In genomic region chr12:32454866-32455265, GRCh38 we compare ENCODE assay signal across 13 cellular contexts. TPM values are rescaled to one million over a fixed set of nuclear protein-coding genes. Genes with fewer than 3 reads are reported as not detected.
DNase-seq lines count a peak whose midpoint lies in the region; ATAC-seq and TF ChIP-seq lines count a peak whose summit lies in the region.
"Had no signal": no experiment of that assay in that cellular context is flagged by ENCODE, and none has a peak within 500 bp of the region (broad histone marks: within the 10 kb centered on the region; RNA-seq: fewer than 3 reads in every experiment).

No MANE protein-coding gene starts in this region.

- no peaks in the 10 kb centered on the region for H4K20me1 ChIP-seq in neural progenitor cell (ENCODE audit: low read depth)

- H3K27me3 Mint-ChIP-seq in glutamatergic neuron (ENCODE audit: unreplicated experiment), result no peaks in the 10 kb centered on the region
- H3K27me3 Mint-ChIP-seq in neural progenitor cell (ENCODE audit: insufficient read depth, low read depth), result no peaks in the 10 kb centered on the region
- H3K27me3 Mint-ChIP-seq: B cell, IgD-negative memory B cell had no signal

- peaks cover 53% of the 10 kb centered on the region for H3F3A ChIP-seq in neural progenitor cell (ENCODE audit: low read depth)

- H3K4me3 Mint-ChIP-seq in glutamatergic neuron (ENCODE audit: unreplicated experiment) (peak overlapping the region; percentile 5), neural progenitor cell (peak overlapping the region; percentile 13)

- no peaks in the 10 kb centered on the region for H3K36me3 Mint-ChIP-seq in glutamatergic neuron (ENCODE audit: unreplicated experiment)
- no peaks in the 10 kb centered on the region for H3K36me3 Mint-ChIP-seq in neural progenitor cell
- H3K36me3 Mint-ChIP-seq: IgD-negative memory B cell had no signal

- H3K27ac Mint-ChIP-seq in glutamatergic neuron (ENCODE audit: unreplicated experiment) (no peak overlapping the region), neural progenitor cell (peak overlapping the region; percentile 24)
- H3K27ac Mint-ChIP-seq: B cell had no signal

- H3K9me3 ChIP-seq in ES-I3 (ENCODE audit: control insufficient read depth, insufficient read depth, low read length), result no peaks in the 10 kb centered on the region
- H3K9me3 ChIP-seq in RWPE2 (ENCODE audit: severe bottlenecking), result no peaks in the 10 kb centered on the region
- no peaks in the 10 kb centered on the region for H3K9me3 ChIP-seq in neural progenitor cell (ENCODE audit: low read depth)
- no peaks in the 10 kb centered on the region for H3K9me3 ChIP-seq in testis
- H3K9me3 ChIP-seq: psoas muscle had no signal

- peaks cover 27% of the 10 kb centered on the region for H3K4me1 Mint-ChIP-seq in glutamatergic neuron (ENCODE audit: low read depth, unreplicated experiment)
- H3K4me1 Mint-ChIP-seq in neural progenitor cell, result peaks cover 28% of the 10 kb centered on the region

- intact Hi-C loops in testis (cut with DNase I; ENCODE audit: low total_unique reads), result no loop called here

- 23 to 24% methylated on average over 1 of the region's 1 CpG for WGBS in testis, 2 donors

- H3K27ac ChIP-seq in RWPE2 (ENCODE audit: poor library complexity, severe bottlenecking) (peak overlapping the region; percentile 96), neural progenitor cell (peak overlapping the region; percentile 96), testis (peak overlapping the region in 1 of 2 donors; percentile 17)

- no peak overlapping the region for H2AFZ ChIP-seq in neural progenitor cell (replicated peaks)

- H3K36me3 ChIP-seq in ES-I3 (ENCODE audit: insufficient read depth, low read length) (no peaks in the 10 kb centered on the region), RWPE2 (ENCODE audit: low read depth) (no peaks in the 10 kb centered on the region; the same call in 1 of the 2 replicates), neural progenitor cell (no peaks in the 10 kb centered on the region), testis (ENCODE audit: low read depth, missing control alignments) (no peaks in the 10 kb centered on the region)

- no peaks in the 10 kb centered on the region for H3K9me3 Mint-ChIP-seq in glutamatergic neuron (ENCODE audit: unreplicated experiment)
- no peaks in the 10 kb centered on the region for H3K9me3 Mint-ChIP-seq in neural progenitor cell
- H3K9me3 Mint-ChIP-seq: IgD-negative memory B cell had no signal

- H3K4me3 ChIP-seq in RWPE2 (ENCODE audit: severe bottlenecking), result no peak overlapping the region
- peak overlapping the region; percentile 39 for H3K4me3 ChIP-seq in neural progenitor cell
- no peak overlapping the region for H3K4me3 ChIP-seq in testis

- H3K79me2 ChIP-seq in neural progenitor cell (ENCODE audit: low read depth), result peaks cover 74% of the 10 kb centered on the region

- ATAC-seq in RWPE2 (ENCODE audit: low read depth) (no peak), GM21723 (IDR thresholded peaks at IDR 0.05; ENCODE audit: unreplicated experiment) (no peak)

- peak overlapping the region; percentile 7; the same call in 1 of the 2 replicates for H3K9ac ChIP-seq in ES-I3 (ENCODE audit: low read depth, low read length)
- H3K9ac ChIP-seq in neural progenitor cell, result no peak overlapping the region

- DNase-seq in RWPE2 (ENCODE audit: low spot score) (no peak), glutamatergic neuron (no peak), neural progenitor cell (ENCODE audit: low spot score) (peak; percentile 85), NCI-H2107 (lab: John Stamatoyannopoulos, UW) (no peak), NCI-H524 treated with DMSO at 0.1 percent for 48 hours (lab: John Stamatoyannopoulos, UW) (no peak), testis (no peak)
- DNase-seq: activated CD4-positive, alpha-beta T cell treated with anti-CD3 and anti-CD28 coated beads for 4 hours; activated T-cell treated with anti-CD3 and anti-CD28 coated beads, Interleukin-2, amount 50 U/mL, for 48 hours; psoas muscle had no signal

- H3K4me2 ChIP-seq in neural progenitor cell, result peak overlapping the region; percentile 81

- H3K27me3 ChIP-seq in RWPE2 (ENCODE audit: insufficient read depth, poor library complexity, severe bottlenecking), result no peaks in the 10 kb centered on the region
- no peaks in the 10 kb centered on the region for H3K27me3 ChIP-seq in neural progenitor cell
- H3K27me3 ChIP-seq in testis, result no peaks in the 10 kb centered on the region

- H3K4me1 ChIP-seq in ES-I3 (ENCODE audit: insufficient read depth, low read length) (peaks cover 62% of the 10 kb centered on the region), RWPE2 (ENCODE audit: insufficient read depth, poor library complexity, severe bottlenecking) (peaks cover 54% of the 10 kb centered on the region), neural progenitor cell (peaks cover 58% of the 10 kb centered on the region), testis (peaks cover 14% of the 10 kb centered on the region)

- no peak for TF ChIP-seq POLR2A in testis (IDR thresholded peaks at IDR 0.05)

- TF ChIP-seq CTCF in RWPE2 (IDR thresholded peaks at IDR 0.05; ENCODE audit: poor library complexity, severe bottlenecking) (no peak), glutamatergic neuron (IDR thresholded peaks at IDR 0.05; ENCODE audit: partially characterized antibody, unreplicated experiment) (no peak), neural progenitor cell (IDR thresholded peaks at IDR 0.05) (no peak), testis (IDR thresholded peaks at IDR 0.05) (no peak)

RNA-seq across cellular contexts. Expression of gene FGD4, which starts 55.5 kb away (rescaled TPM):
- total RNA-seq in glutamatergic neuron (ENCODE audit: unreplicated experiment) (105 TPM), neural progenitor cell (ENCODE audit: low replicate concordance) (29.6 and 41.4 TPM in 2 replicates), testis (10 to 100 TPM; 74.9 to 90.2 TPM)
- 51.0 TPM for polyA plus RNA-seq in testis (ENCODE audit: insufficient read depth, low read depth, low replicate concordance)
